In genomic region chr2:181457741-181458425, GRCh38 we compare ENCODE assay signal across 8 cellular contexts. TPM values are rescaled to one million over a fixed set of nuclear protein-coding genes. Genes with fewer than 3 reads are reported as not detected.
A peak's percentile ranks its signal among the peaks of the same experiment; 100 is the strongest.
DNase-seq lines count a peak whose midpoint lies in the region; TF ChIP-seq lines count a peak whose summit lies in the region.

No MANE protein-coding gene starts in this region.

- intact Hi-C loops in transverse colon (cut with DNase I; ENCODE audit: low total_unique reads) = no loop called here

- peaks cover 25% of the 10 kb centered on the region for H3K4me1 ChIP-seq in HAP-1
- peaks cover 7% of the 10 kb centered on the region for H3K4me1 ChIP-seq in neural progenitor cell
- peaks cover 0 to 15% (median 8%) of the 10 kb centered on the region in 4 donors for H3K4me1 ChIP-seq in transverse colon

- H3K79me2 ChIP-seq in neural progenitor cell (ENCODE audit: low read depth) = no peaks in the 10 kb centered on the region

- H3K9me3 ChIP-seq in HAP-1 = no peaks in the 10 kb centered on the region
- H3K9me3 ChIP-seq in neural progenitor cell (ENCODE audit: low read depth) = no peaks in the 10 kb centered on the region
- H3K9me3 ChIP-seq in transverse colon = no peaks in the 10 kb centered on the region

- DNase-seq in ELF-1 (ENCODE audit: low read depth, low spot score) (peak; percentile 18), HAP-1 (ENCODE audit: low spot score in 2 of 2) (peak; percentile 38 to 69), NCI-H2227 treated with DMSO at 0.1 percent for 48 hours (lab: John Stamatoyannopoulos, UW) (peak; percentile 88), fibroblast of gingiva (ENCODE audit: low read depth) (peak; percentile 47), neural progenitor cell (ENCODE audit: low spot score) (peak; percentile 61), transverse colon (peak; percentile 61), epidermal melanocyte (ENCODE audit: insufficient read length, low spot score) (no peak)
- peak; percentile 78 for DNase-seq in activated CD8-positive, alpha-beta memory T cell treated with anti-CD3 and anti-CD28 coated beads, Interleukin-2, amount 50 U/mL, for 48 hours

- TF ChIP-seq EP300 in transverse colon (IDR thresholded peaks at IDR 0.05; ENCODE audit: low read depth) = no peak

- H3K27me3 Mint-ChIP-seq in neural progenitor cell (ENCODE audit: insufficient read depth, low read depth) = peaks cover 20% of the 10 kb centered on the region

- H3K9me3 Mint-ChIP-seq in neural progenitor cell = no peaks in the 10 kb centered on the region

- H3K4me2 ChIP-seq in neural progenitor cell = peak overlapping the region; percentile 88

- H3K4me3 ChIP-seq in HAP-1 (peak overlapping the region; percentile 54), neural progenitor cell (peak overlapping the region; percentile 66), transverse colon (peak overlapping the region; percentile 33 to 57 (median 50))

- in situ Hi-C loops in HAP-1 (cut with MboI; ENCODE audit: low sequenced_read_pairs) (loop anchor here (25.0 kb wide), 1 partner anchor 346 kb away; no protein-coding TSS in a partner anchor), transverse colon (cut with MboI; ENCODE audit: low pct_ligation_motif_present in 1 of 4, low pct_unique_long_range_greater_than_20kb in 1 of 4, low sequenced_read_pairs in 3 of 4) (loop anchor here in 3 of 4 donors (25.0 kb wide), 3 partner anchors 254 to 1346 kb away; no protein-coding TSS in a partner anchor)

- no peaks in the 10 kb centered on the region for H3F3A ChIP-seq in neural progenitor cell (ENCODE audit: low read depth)

- H3K27ac ChIP-seq in neural progenitor cell (no peak overlapping the region), transverse colon (peak overlapping the region; percentile 68 to 86 (median 80))

- H3K4me1 Mint-ChIP-seq in neural progenitor cell = peaks cover 5% of the 10 kb centered on the region

- H3K36me3 ChIP-seq in HAP-1 (replicated peaks) = no peaks in the 10 kb centered on the region
- no peaks in the 10 kb centered on the region for H3K36me3 ChIP-seq in neural progenitor cell
- no peaks in the 10 kb centered on the region for H3K36me3 ChIP-seq in transverse colon

- H3K27ac Mint-ChIP-seq in neural progenitor cell = no peak overlapping the region

- H4K20me1 ChIP-seq in neural progenitor cell (ENCODE audit: low read depth) = no peaks in the 10 kb centered on the region

- H3K36me3 Mint-ChIP-seq in neural progenitor cell = no peaks in the 10 kb centered on the region

- TF ChIP-seq POLR2A in transverse colon (IDR thresholded peaks at IDR 0.05) = peak; percentile 15

- 9 to 35% methylated on average over 2 to 22 of the region's 45 CpGs for WGBS in transverse colon (ENCODE audit: low coverage in 1 of 2), 2 donors

- H3K4me3 Mint-ChIP-seq in neural progenitor cell = peak overlapping the region; percentile 87

- H3K27me3 ChIP-seq in HAP-1 (ENCODE audit: low read depth) (no peaks in the 10 kb centered on the region), neural progenitor cell (peaks cover 70% of the 10 kb centered on the region), transverse colon (peaks cover 13% of the 10 kb centered on the region)

- TF ChIP-seq CTCF in neural progenitor cell (IDR thresholded peaks at IDR 0.05) (no peak), transverse colon (IDR thresholded peaks at IDR 0.05) (no peak)

- H2AFZ ChIP-seq in neural progenitor cell (replicated peaks) = peak overlapping the region; percentile 94

- no peak overlapping the region for H3K9ac ChIP-seq in neural progenitor cell

RNA-seq across cellular contexts. Expression of gene ITGA4, which starts 0.7 kb away (rescaled TPM):
- total RNA-seq in neural progenitor cell (ENCODE audit: low replicate concordance) (8.2 and 10.2 TPM in 2 replicates), transverse colon (10 to 100 TPM in 1 of 4 donors, 1 to 10 TPM in 3; 1.1 to 30.8 (median 5.1) TPM)
